In the genomic region with DNA sequence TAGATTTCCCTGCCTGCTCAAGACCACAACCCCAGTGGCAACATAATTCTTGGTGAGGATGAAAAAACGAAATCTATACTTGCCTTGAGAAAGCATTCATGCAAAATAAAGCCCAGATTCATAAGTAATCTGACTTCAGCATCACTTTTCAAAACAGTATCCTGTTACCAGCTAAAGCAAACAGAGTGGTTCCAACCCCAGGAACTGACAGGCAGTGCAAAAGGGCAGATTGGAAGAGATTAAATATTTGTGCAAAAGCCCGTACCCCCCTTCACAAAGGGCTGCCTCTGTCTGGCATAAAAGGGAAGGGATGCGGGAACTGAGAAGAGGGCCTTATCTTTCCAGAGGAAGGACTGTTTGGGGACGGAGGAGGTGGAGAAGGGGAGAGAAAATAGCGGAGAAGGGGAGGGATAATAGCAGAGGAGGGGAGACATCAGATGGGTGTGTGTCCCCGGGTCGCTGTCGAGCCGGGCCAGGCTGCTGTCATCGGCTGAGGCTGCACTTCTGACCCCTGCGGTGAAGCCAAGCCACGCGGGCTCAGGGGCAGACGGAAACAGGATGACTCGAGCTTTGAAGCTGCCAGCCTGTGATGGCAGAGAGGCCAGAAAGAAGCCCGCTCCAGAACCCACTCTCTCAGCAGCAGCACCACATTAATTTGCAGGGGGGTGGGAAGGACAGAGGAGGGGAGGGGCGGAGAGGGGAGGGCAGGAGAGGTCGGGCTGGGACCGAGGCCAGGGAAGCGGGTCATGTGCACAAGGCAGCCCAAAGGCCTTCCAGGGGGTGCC, we compare ENCODE assay signal across 1 cellular context.
A peak's percentile ranks its signal among the peaks of the same experiment; 100 is the strongest.
TF ChIP-seq lines count a peak whose summit lies in the region.
"Not testable (repeated sequence)": the region's sequence is repeated elsewhere in the genome, so short reads cannot be mapped to it uniquely, and the experiment has no call there.

No MANE protein-coding gene starts in this region.

TF ChIP-seq in HepG2, 621 proteins besides CTCF, POLR2A, EP300 and RAD21 (continued from another document and continues in another):
- TF ChIP-seq, protein P1, sequence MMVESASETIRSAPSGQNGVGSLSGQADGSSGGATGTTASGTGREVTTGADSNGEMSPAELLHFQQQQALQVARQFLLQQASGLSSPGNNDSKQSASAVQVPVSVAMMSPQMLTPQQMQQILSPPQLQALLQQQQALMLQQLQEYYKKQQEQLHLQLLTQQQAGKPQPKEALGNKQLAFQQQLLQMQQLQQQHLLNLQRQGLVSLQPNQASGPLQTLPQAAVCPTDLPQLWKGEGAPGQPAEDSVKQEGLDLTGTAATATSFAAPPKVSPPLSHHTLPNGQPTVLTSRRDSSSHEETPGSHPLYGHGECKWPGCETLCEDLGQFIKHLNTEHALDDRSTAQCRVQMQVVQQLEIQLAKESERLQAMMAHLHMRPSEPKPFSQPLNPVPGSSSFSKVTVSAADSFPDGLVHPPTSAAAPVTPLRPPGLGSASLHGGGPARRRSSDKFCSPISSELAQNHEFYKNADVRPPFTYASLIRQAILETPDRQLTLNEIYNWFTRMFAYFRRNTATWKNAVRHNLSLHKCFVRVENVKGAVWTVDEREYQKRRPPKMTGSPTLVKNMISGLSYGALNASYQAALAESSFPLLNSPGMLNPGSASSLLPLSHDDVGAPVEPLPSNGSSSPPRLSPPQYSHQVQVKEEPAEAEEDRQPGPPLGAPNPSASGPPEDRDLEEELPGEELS (CRISPR knock-in tag; IDR thresholded peaks at IDR 0.05), result peak; percentile 85
- TF ChIP-seq TGIF2 (CRISPR knock-in tag; IDR thresholded peaks at IDR 0.05), result 0 out of 2 replicates have a peak, but pooled peaks have one; percentile 30
- peak; percentile 65; the same call in 1 of the 2 replicates for TF ChIP-seq RXRB (CRISPR knock-in tag; IDR thresholded peaks at IDR 0.05; ENCODE audit: borderline replicate concordance)
- TF ChIP-seq NR2F6 (IDR thresholded peaks at IDR 0.05), result peak; percentile 82
- peak; percentile 51; the same call in 1 of the 2 replicates for TF ChIP-seq NR2F6 (CRISPR knock-in tag; IDR thresholded peaks at IDR 0.05)
- TF ChIP-seq, protein P2, sequence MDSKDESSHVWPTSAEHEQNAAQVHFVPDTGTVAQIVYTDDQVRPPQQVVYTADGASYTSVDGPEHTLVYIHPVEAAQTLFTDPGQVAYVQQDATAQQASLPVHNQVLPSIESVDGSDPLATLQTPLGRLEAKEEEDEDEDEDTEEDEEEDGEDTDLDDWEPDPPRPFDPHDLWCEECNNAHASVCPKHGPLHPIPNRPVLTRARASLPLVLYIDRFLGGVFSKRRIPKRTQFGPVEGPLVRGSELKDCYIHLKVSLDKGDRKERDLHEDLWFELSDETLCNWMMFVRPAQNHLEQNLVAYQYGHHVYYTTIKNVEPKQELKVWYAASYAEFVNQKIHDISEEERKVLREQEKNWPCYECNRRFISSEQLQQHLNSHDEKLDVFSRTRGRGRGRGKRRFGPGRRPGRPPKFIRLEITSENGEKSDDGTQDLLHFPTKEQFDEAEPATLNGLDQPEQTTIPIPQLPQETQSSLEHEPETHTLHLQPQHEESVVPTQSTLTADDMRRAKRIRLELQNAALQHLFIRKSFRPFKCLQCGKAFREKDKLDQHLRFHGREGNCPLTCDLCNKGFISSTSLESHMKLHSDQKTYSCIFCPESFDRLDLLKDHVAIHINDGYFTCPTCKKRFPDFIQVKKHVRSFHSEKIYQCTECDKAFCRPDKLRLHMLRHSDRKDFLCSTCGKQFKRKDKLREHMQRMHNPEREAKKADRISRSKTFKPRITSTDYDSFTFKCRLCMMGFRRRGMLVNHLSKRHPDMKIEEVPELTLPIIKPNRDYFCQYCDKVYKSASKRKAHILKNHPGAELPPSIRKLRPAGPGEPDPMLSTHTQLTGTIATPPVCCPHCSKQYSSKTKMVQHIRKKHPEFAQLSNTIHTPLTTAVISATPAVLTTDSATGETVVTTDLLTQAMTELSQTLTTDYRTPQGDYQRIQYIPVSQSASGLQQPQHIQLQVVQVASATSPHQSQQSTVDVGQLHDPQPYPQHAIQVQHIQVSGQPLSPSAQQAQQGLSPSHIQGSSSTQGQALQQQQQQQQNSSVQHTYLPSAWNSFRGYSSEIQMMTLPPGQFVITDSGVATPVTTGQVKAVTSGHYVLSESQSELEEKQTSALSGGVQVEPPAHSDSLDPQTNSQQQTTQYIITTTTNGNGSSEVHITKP (CRISPR knock-in tag; IDR thresholded peaks at IDR 0.05; ENCODE audit: low read depth), result peak; percentile 30; the same call in 1 of the 2 replicates
- TF ChIP-seq KDM6A (CRISPR knock-in tag; IDR thresholded peaks at IDR 0.05; ENCODE audit: low read depth), result peak; percentile 70
- peak; percentile 79; the same call in 1 of the 2 replicates for TF ChIP-seq BRD4 (CRISPR knock-in tag; IDR thresholded peaks at IDR 0.05)
- TF ChIP-seq, protein P3, sequence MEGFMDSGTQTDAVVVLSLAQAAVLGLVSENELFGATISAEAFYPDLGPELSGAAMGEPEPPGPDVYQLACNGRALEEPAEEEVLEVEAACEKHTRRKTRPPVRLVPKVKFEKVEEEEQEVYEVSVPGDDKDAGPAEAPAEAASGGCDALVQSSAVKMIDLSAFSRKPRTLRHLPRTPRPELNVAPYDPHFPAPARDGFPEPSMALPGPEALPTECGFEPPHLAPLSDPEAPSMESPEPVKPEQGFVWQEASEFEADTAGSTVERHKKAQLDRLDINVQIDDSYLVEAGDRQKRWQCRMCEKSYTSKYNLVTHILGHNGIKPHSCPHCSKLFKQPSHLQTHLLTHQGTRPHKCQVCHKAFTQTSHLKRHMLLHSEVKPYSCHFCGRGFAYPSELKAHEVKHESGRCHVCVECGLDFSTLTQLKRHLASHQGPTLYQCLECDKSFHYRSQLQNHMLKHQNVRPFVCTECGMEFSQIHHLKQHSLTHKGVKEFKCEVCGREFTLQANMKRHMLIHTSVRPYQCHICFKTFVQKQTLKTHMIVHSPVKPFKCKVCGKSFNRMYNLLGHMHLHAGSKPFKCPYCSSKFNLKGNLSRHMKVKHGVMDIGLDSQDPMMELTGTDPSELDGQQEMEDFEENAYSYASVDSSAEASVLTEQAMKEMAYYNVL (CRISPR knock-in tag; IDR thresholded peaks at IDR 0.05; ENCODE audit: borderline replicate concordance), result peak; percentile 94
- peak; percentile 53 for TF ChIP-seq TEAD3 (CRISPR knock-in tag; optimal IDR thresholded peaks at IDR 0.05; ENCODE audit: borderline replicate concordance)
- peak; percentile 30; the same call in 1 of the 2 replicates for TF ChIP-seq ZFY (CRISPR knock-in tag; IDR thresholded peaks at IDR 0.05)
- peak; percentile 64 for TF ChIP-seq MED1 (CRISPR knock-in tag; IDR thresholded peaks at IDR 0.05)
- peak; percentile 58 for TF ChIP-seq GABPB1 (CRISPR knock-in tag; IDR thresholded peaks at IDR 0.05)
- peak; percentile 40 for TF ChIP-seq HNRNPK (IDR thresholded peaks at IDR 0.05; ENCODE audit: low read depth, low read length, poor library complexity, severe bottlenecking)
- TF ChIP-seq FOXO1 (CRISPR knock-in tag; IDR thresholded peaks at IDR 0.05), result peak; percentile 36; the same call in 1 of the 2 replicates
- peak; percentile 43; the same call in 1 of the 2 replicates for TF ChIP-seq MEIS1 (CRISPR knock-in tag; IDR thresholded peaks at IDR 0.05; ENCODE audit: borderline replicate concordance)
- TF ChIP-seq, protein P4, sequence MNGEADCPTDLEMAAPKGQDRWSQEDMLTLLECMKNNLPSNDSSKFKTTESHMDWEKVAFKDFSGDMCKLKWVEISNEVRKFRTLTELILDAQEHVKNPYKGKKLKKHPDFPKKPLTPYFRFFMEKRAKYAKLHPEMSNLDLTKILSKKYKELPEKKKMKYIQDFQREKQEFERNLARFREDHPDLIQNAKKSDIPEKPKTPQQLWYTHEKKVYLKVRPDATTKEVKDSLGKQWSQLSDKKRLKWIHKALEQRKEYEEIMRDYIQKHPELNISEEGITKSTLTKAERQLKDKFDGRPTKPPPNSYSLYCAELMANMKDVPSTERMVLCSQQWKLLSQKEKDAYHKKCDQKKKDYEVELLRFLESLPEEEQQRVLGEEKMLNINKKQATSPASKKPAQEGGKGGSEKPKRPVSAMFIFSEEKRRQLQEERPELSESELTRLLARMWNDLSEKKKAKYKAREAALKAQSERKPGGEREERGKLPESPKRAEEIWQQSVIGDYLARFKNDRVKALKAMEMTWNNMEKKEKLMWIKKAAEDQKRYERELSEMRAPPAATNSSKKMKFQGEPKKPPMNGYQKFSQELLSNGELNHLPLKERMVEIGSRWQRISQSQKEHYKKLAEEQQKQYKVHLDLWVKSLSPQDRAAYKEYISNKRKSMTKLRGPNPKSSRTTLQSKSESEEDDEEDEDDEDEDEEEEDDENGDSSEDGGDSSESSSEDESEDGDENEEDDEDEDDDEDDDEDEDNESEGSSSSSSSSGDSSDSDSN (CRISPR knock-in tag; IDR thresholded peaks at IDR 0.05), result peak; percentile 70
- TF ChIP-seq, protein P5, sequence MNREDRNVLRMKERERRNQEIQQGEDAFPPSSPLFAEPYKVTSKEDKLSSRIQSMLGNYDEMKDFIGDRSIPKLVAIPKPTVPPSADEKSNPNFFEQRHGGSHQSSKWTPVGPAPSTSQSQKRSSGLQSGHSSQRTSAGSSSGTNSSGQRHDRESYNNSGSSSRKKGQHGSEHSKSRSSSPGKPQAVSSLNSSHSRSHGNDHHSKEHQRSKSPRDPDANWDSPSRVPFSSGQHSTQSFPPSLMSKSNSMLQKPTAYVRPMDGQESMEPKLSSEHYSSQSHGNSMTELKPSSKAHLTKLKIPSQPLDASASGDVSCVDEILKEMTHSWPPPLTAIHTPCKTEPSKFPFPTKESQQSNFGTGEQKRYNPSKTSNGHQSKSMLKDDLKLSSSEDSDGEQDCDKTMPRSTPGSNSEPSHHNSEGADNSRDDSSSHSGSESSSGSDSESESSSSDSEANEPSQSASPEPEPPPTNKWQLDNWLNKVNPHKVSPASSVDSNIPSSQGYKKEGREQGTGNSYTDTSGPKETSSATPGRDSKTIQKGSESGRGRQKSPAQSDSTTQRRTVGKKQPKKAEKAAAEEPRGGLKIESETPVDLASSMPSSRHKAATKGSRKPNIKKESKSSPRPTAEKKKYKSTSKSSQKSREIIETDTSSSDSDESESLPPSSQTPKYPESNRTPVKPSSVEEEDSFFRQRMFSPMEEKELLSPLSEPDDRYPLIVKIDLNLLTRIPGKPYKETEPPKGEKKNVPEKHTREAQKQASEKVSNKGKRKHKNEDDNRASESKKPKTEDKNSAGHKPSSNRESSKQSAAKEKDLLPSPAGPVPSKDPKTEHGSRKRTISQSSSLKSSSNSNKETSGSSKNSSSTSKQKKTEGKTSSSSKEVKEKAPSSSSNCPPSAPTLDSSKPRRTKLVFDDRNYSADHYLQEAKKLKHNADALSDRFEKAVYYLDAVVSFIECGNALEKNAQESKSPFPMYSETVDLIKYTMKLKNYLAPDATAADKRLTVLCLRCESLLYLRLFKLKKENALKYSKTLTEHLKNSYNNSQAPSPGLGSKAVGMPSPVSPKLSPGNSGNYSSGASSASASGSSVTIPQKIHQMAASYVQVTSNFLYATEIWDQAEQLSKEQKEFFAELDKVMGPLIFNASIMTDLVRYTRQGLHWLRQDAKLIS (CRISPR knock-in tag; IDR thresholded peaks at IDR 0.05), result 0 out of 2 replicates have a peak, but pooled peaks have one; percentile 24
- peak; percentile 65; the same call in 1 of the 2 replicates for TF ChIP-seq HOXA3 (CRISPR knock-in tag; IDR thresholded peaks at IDR 0.05)
- TF ChIP-seq KLF6 (CRISPR knock-in tag; IDR thresholded peaks at IDR 0.05), result 0 out of 2 replicates have a peak, but pooled peaks have one; percentile 31
- TF ChIP-seq HDAC2 (CRISPR knock-in tag; IDR thresholded peaks at IDR 0.05), result peak; percentile 56
- TF ChIP-seq, protein P6, sequence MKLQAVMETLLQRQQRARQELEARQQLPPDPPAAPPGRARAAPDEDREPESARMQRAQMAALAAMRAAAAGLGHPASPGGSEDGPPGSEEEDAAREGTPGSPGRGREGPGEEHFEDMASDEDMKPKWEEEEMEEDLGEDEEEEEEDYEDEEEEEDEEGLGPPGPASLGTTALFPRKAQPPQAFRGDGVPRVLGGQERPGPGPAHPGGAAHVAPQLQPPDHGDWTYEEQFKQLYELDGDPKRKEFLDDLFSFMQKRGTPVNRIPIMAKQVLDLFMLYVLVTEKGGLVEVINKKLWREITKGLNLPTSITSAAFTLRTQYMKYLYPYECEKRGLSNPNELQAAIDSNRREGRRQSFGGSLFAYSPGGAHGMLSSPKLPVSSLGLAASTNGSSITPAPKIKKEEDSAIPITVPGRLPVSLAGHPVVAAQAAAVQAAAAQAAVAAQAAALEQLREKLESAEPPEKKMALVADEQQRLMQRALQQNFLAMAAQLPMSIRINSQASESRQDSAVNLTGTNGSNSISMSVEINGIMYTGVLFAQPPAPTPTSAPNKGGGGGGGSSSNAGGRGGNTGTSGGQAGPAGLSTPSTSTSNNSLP (IDR thresholded peaks at IDR 0.05; ENCODE audit: low read depth, low read length), result peak; percentile 71
- peak; percentile 80; the same call in 1 of the 2 replicates for TF ChIP-seq MEIS2 (CRISPR knock-in tag; IDR thresholded peaks at IDR 0.05)
- TF ChIP-seq, protein P7, sequence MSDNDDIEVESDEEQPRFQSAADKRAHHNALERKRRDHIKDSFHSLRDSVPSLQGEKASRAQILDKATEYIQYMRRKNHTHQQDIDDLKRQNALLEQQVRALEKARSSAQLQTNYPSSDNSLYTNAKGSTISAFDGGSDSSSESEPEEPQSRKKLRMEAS (IDR thresholded peaks at IDR 0.05), result peak; percentile 85
- TF ChIP-seq DR1 (CRISPR knock-in tag; IDR thresholded peaks at IDR 0.05), result peak; percentile 13; the same call in 1 of the 2 replicates
- peak; percentile 18; the same call in 1 of the 2 replicates for TF ChIP-seq DMAP1 (CRISPR knock-in tag; IDR thresholded peaks at IDR 0.05)
- peak; percentile 14; the same call in 1 of the 2 replicates for TF ChIP-seq CEBPG (CRISPR knock-in tag; IDR thresholded peaks at IDR 0.05)
- TF ChIP-seq ETV5 (CRISPR knock-in tag; IDR thresholded peaks at IDR 0.05; ENCODE audit: borderline replicate concordance), result peak; percentile 79; the same call in 1 of the 2 replicates
- TF ChIP-seq ERF (CRISPR knock-in tag; IDR thresholded peaks at IDR 0.05), result peak; percentile 50; the same call in 1 of the 2 replicates
- TF ChIP-seq, protein P8, sequence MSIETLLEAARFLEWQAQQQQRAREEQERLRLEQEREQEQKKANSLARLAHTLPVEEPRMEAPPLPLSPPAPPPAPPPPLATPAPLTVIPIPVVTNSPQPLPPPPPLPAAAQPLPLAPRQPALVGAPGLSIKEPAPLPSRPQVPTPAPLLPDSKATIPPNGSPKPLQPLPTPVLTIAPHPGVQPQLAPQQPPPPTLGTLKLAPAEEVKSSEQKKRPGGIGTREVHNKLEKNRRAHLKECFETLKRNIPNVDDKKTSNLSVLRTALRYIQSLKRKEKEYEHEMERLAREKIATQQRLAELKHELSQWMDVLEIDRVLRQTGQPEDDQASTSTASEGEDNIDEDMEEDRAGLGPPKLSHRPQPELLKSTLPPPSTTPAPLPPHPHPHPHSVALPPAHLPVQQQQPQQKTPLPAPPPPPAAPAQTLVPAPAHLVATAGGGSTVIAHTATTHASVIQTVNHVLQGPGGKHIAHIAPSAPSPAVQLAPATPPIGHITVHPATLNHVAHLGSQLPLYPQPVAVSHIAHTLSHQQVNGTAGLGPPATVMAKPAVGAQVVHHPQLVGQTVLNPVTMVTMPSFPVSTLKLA (IDR thresholded peaks at IDR 0.05), result peak; percentile 57
- TF ChIP-seq NONO, FOXA1 (IDR thresholded peaks at IDR 0.05): not testable (repeated sequence)
- peak; percentile 42; the same call in 1 of the 2 replicates for TF ChIP-seq NONO (CRISPR knock-in tag; conservative IDR thresholded peaks at IDR 0.05)
- TF ChIP-seq NR2F1 (CRISPR knock-in tag; IDR thresholded peaks at IDR 0.05), result peak; percentile 52 to 94; a peak in 2 of 4 replicates
- peak; percentile 27; the same call in 1 of the 2 replicates for TF ChIP-seq SIN3A (IDR thresholded peaks at IDR 0.05; ENCODE audit: borderline replicate concordance, low read depth, low read length)
- TF ChIP-seq MXI1 (IDR thresholded peaks at IDR 0.05; ENCODE audit: borderline replicate concordance, low read depth, low read length), result peak; percentile 30; the same call in 1 of the 3 replicates
- TF ChIP-seq POLR2G (IDR thresholded peaks at IDR 0.05; ENCODE audit: low read depth, low read length), result peak; percentile 49
- TF ChIP-seq SAP130 (CRISPR knock-in tag; IDR thresholded peaks at IDR 0.05; ENCODE audit: low read depth), result peak; percentile 77
- TF ChIP-seq FOXA1 (CRISPR knock-in tag; IDR thresholded peaks at IDR 0.05), result peak; percentile 71
- TF ChIP-seq TBL1XR1 (IDR thresholded peaks at IDR 0.05; ENCODE audit: borderline replicate concordance, low read length, partially characterized antibody), result peak; percentile 46
